Comparison of ENCODE assay signal across 7 cellular contexts in genomic region chr9:121399883-121400607, GRCh38. TPM values are rescaled to one million over a fixed set of nuclear protein-coding genes. Genes with fewer than 3 reads are reported as not detected.
A peak's percentile ranks its signal among the peaks of the same experiment; 100 is the strongest.
DNase-seq lines count a peak whose midpoint lies in the region; ATAC-seq and TF ChIP-seq lines count a peak whose summit lies in the region.

No MANE protein-coding gene starts in this region.

- WGBS in endodermal cell (ENCODE audit: insufficient coverage in 1 of 2, insufficient read length in 1 of 2), 2 experiments = 21 to 23% methylated on average over 5 to 9 of the region's 9 CpGs

- H3K4me3 ChIP-seq in endodermal cell (ENCODE audit: low read length) = no peak overlapping the region

- H3K36me3 ChIP-seq in endodermal cell (ENCODE audit: control insufficient read depth, insufficient read depth, low read length) = no peaks in the 10 kb centered on the region

- no peaks in the 10 kb centered on the region for H3K4me1 ChIP-seq in endodermal cell (ENCODE audit: control insufficient read depth, insufficient read depth, low read length)

- TF ChIP-seq CTCF in endodermal cell (conservative IDR thresholded peaks at IDR 0.05) = peak; percentile 83

- peaks cover 16% of the 10 kb centered on the region for H3K27me3 Mint-ChIP-seq in endodermal cell (ENCODE audit: insufficient read depth)

- no peaks in the 10 kb centered on the region for H3K36me3 Mint-ChIP-seq in endodermal cell (ENCODE audit: low read depth)

- no peak overlapping the region for H3K9ac ChIP-seq in endodermal cell (ENCODE audit: extremely low read depth, low read length, poor library complexity, severe bottlenecking)

- ATAC-seq in GM21529 (IDR thresholded peaks at IDR 0.05; ENCODE audit: unreplicated experiment) = no peak

- no peaks in the 10 kb centered on the region for H3K4me1 Mint-ChIP-seq in endodermal cell

- H3K27ac ChIP-seq in endodermal cell (ENCODE audit: low read depth, low read length) = no peak overlapping the region

- H3K9me3 Mint-ChIP-seq in endodermal cell = peaks cover 16% of the 10 kb centered on the region

- peaks cover 5% of the 10 kb centered on the region for H3K9me3 ChIP-seq in endodermal cell (ENCODE audit: control insufficient read depth, low read length)

- peak overlapping the region; percentile 53 for H3K27ac Mint-ChIP-seq in endodermal cell

- DNase-seq in GM03348 (ENCODE audit: low spot score) (peak; percentile 57), M059J (ENCODE audit: low read depth) (peak; percentile 78), RKO (ENCODE audit: low spot score) (peak; percentile 88), endodermal cell (no peak), midbrain (lab: John Stamatoyannopoulos, UW) (peak; percentile 65), activated gamma-delta T cell (lab: John Stamatoyannopoulos, UW) (no peak)

- no peaks in the 10 kb centered on the region for H3K27me3 ChIP-seq in endodermal cell (ENCODE audit: control insufficient read depth, insufficient read depth, low read length, poor library complexity, severe bottlenecking)

- no peak overlapping the region for H3K4me3 Mint-ChIP-seq in endodermal cell

RNA-seq across cellular contexts. Expression of gene STOM, which starts 30.0 kb away (rescaled TPM):
- total RNA-seq in M059J (2014; rRNA removed; shearing (Covaris generic)) = 33.9 and 45.8 TPM in 2 replicates
- total RNA-seq in endodermal cell = 10 to 100 TPM; 26.6 to 35.6 TPM
- 13.8 TPM for polyA plus RNA-seq in endodermal cell (2013, experiment 1 of 2)
- 13.0 TPM for polyA plus RNA-seq in endodermal cell (2013, experiment 2 of 2)

Comparison
In these comparisons a context has a peak if more than half of its experiments do, and no peak if none do; other contexts are left out.
1. DNase-seq: peak in GM03348 (single experiment), M059J (single experiment), RKO (single experiment) and midbrain (single experiment); none in endodermal cell (single experiment) and activated gamma-delta T cell (single experiment).